25 cellular contexts compared by ENCODE assay signal in genomic region chr14:89576960-89577359, GRCh38.
DNase-seq lines count a peak whose midpoint lies in the region; TF ChIP-seq lines count a peak whose summit lies in the region.
"Had no signal": no experiment of that assay in that cellular context is flagged by ENCODE, and none has a peak within 500 bp of the region (broad histone marks: within the 10 kb centered on the region; RNA-seq: fewer than 3 reads in every experiment).

No MANE protein-coding gene starts in this region.

- no peak overlapping the region for H4K5ac ChIP-seq in H9 (ENCODE audit: insufficient read length, low read depth, low read length)

- H3K36me3 ChIP-seq in iPS-18a (ENCODE audit: control insufficient read depth, low read depth, low read length) = no peaks in the 10 kb centered on the region
- no peaks in the 10 kb centered on the region for H3K36me3 ChIP-seq in parathyroid adenoma (ENCODE audit: control insufficient read depth, insufficient read depth, low read length)
- no peaks in the 10 kb centered on the region for H3K36me3 ChIP-seq in testis (ENCODE audit: low read depth, missing control alignments)
- H3K36me3 ChIP-seq: right atrium auricular region had no signal

- H2AFZ ChIP-seq in H9 (ENCODE audit: low read length) = no peak overlapping the region
- peak overlapping the region; percentile 69 for H2AFZ ChIP-seq in parathyroid adenoma

- no peak overlapping the region for H2BK5ac ChIP-seq in H9 (ENCODE audit: insufficient read length, low read length)

- no peak overlapping the region for H2AK5ac ChIP-seq in H9 (ENCODE audit: insufficient read length, low read length)

- TF ChIP-seq POLR2A in testis (IDR thresholded peaks at IDR 0.05) = no peak

- H4K91ac ChIP-seq in H9 (ENCODE audit: insufficient read length, low read depth, low read length) = no peak overlapping the region

- H3K79me2 ChIP-seq in H9 (ENCODE audit: insufficient read depth, low read length) = peaks cover 10% of the 10 kb centered on the region; the same call in 1 of the 2 replicates
- peaks cover 9% of the 10 kb centered on the region for H3K79me2 ChIP-seq in parathyroid adenoma

- H3K79me1 ChIP-seq in H9 (ENCODE audit: insufficient read depth, low read depth, low read length, poor library complexity, severe bottlenecking) = peaks cover 7% of the 10 kb centered on the region

- H3K4me3 ChIP-seq in coronary artery (peak overlapping the region; percentile 56), iPS-18a (ENCODE audit: low read length) (peak overlapping the region; percentile 43), parathyroid adenoma (ENCODE audit: low read depth, low read length) (peak overlapping the region; percentile 23), testis (no peak overlapping the region)
- H3K4me3 ChIP-seq: BLaER1, heart right ventricle, K562, right atrium auricular region, stomach had no signal

- H3K4me3 Mint-ChIP-seq in H9 = peak overlapping the region; percentile 8 to 63; a peak in 3 of 5 replicates
- H3K4me3 Mint-ChIP-seq: activated B cell treated with CpG ODN at 0.5 μM for 24 hours; activated naive CD8-positive, alpha-beta T cell treated with anti-CD3 and anti-CD28 coated beads, Interleukin-2, amount 50 U/mL, for 24 hours had no signal

- no peaks in the 10 kb centered on the region for H3K27me3 Mint-ChIP-seq in H9 (ENCODE audit: low read depth)
- H3K27me3 Mint-ChIP-seq: activated B cell treated with CpG ODN at 0.5 μM for 24 hours; activated naive CD8-positive, alpha-beta T cell treated with anti-CD3 and anti-CD28 coated beads, Interleukin-2, amount 50 U/mL, for 24 hours; brain had no signal

- TF ChIP-seq CTCF in H9 (conservative IDR thresholded peaks at IDR 0.05) = no peak
- TF ChIP-seq CTCF in coronary artery (IDR thresholded peaks at IDR 0.05) = no peak
- TF ChIP-seq CTCF in parathyroid adenoma (IDR thresholded peaks at IDR 0.05) = no peak
- TF ChIP-seq CTCF in testis (IDR thresholded peaks at IDR 0.05) = no peak

- H3K27ac Mint-ChIP-seq in H9 = peak overlapping the region; percentile 64 to 98 (median 67); a peak in 5 of 7 replicates
- H3K27ac Mint-ChIP-seq: activated B cell treated with CpG ODN at 0.5 μM for 24 hours; activated naive CD8-positive, alpha-beta T cell treated with anti-CD3 and anti-CD28 coated beads, Interleukin-2, amount 50 U/mL, for 24 hours had no signal

- no peaks in the 10 kb centered on the region for H3K9me3 Mint-ChIP-seq in H9
- H3K9me3 Mint-ChIP-seq: activated B cell treated with CpG ODN at 0.5 μM for 24 hours; activated naive CD8-positive, alpha-beta T cell treated with anti-CD3 and anti-CD28 coated beads, Interleukin-2, amount 50 U/mL, for 24 hours had no signal

- H3K23ac ChIP-seq in H9 (ENCODE audit: insufficient read length, low read depth, low read length) = no peak overlapping the region

- WGBS in H9 (ENCODE audit: extremely low coverage, insufficient read length, low lambda C conversion rate) = no CpG with 5 or more reads among the region's 8 CpGs
- WGBS in testis, 2 donors = 75 to 78% methylated on average over 8 of the region's 8 CpGs

- no peak overlapping the region for H3K14ac ChIP-seq in H9 (ENCODE audit: insufficient read depth, low read length)

- intact Hi-C loops in testis (cut with DNase I; ENCODE audit: low total_unique reads) = no loop called here

- no peak overlapping the region for H3K18ac ChIP-seq in H9 (ENCODE audit: insufficient read length, low read depth, low read length)

- DNase-seq in H9 (peak; percentile 46), coronary artery (ENCODE audit: low spot score) (no peak), testis (no peak), germinal center (ENCODE audit: low spot score) (no peak), putamen (ENCODE audit: low spot score) (no peak), HuH-7 (ENCODE audit: low spot score) (no peak)
- DNase-seq: activated B cell treated with CpG ODN at 0.5 μM for 24 hours; activated CD4-positive, alpha-beta T cell treated with anti-CD3 and anti-CD28 coated beads, Interleukin-2, amount 50 U/mL, for 48 hours; activated gamma-delta T cell; activated naive CD8-positive, alpha-beta T cell treated with anti-CD3 and anti-CD28 coated beads, Interleukin-2, amount 50 U/mL, for 24 hours; activated T-cell treated with anti-CD3 and anti-CD28 coated beads for 4 hours; Caco-2; DND-41; heart right ventricle; NCI-H1436; occipital lobe; spleen; stimulated activated CD4-positive, alpha-beta T cell treated with anti-CD3 and anti-CD28 coated beads, Interleukin-4, amount 100 ng/mL, for 4 hours; stomach had no signal

- peaks cover 13 to 23% (median 20%) of the 10 kb centered on the region in 3 experiments for H3K36me3 Mint-ChIP-seq in H9 (ENCODE audit: insufficient read depth in 1 of 3, low read depth in 3 of 3)

- H3K27ac ChIP-seq in H9 (ENCODE audit: insufficient read length, low read depth, low read length) = no peak overlapping the region
- peak overlapping the region; percentile 13 to 44 for H3K27ac ChIP-seq in coronary artery
- H3K27ac ChIP-seq in iPS-18a (ENCODE audit: low read length) = peak overlapping the region; percentile 29
- H3K27ac ChIP-seq in parathyroid adenoma = peak overlapping the region; percentile 86
- no peak overlapping the region for H3K27ac ChIP-seq in testis
- H3K27ac ChIP-seq: BLaER1, right atrium auricular region had no signal

- peak overlapping the region; percentile 38 for H3K4me2 ChIP-seq in H9 (ENCODE audit: insufficient read depth, insufficient read length, low read length)
- H3K4me2 ChIP-seq in parathyroid adenoma (ENCODE audit: low read length) = peak overlapping the region; percentile 34
- H3K4me2 ChIP-seq: BLaER1 had no signal

- no peaks in the 10 kb centered on the region for H3K27me3 ChIP-seq in H9 (ENCODE audit: insufficient read depth, low read length)
- H3K27me3 ChIP-seq in iPS-18a (ENCODE audit: control insufficient read depth, insufficient read depth, low read length) = no peaks in the 10 kb centered on the region
- no peaks in the 10 kb centered on the region for H3K27me3 ChIP-seq in parathyroid adenoma (ENCODE audit: control insufficient read depth, insufficient read depth, low read length)
- H3K27me3 ChIP-seq in testis = no peaks in the 10 kb centered on the region
- H3K27me3 ChIP-seq: BLaER1, heart right ventricle, right atrium auricular region, spleen, stomach had no signal

- no peak overlapping the region for H2BK20ac ChIP-seq in H9 (ENCODE audit: low read depth, low read length, poor library complexity, severe bottlenecking)

- no peak overlapping the region for H2BK12ac ChIP-seq in H9 (ENCODE audit: insufficient read length, low read depth, low read length)

- no peak overlapping the region for H3T11ph ChIP-seq in H9 (ENCODE audit: low read length)

- H2BK15ac ChIP-seq in H9 (ENCODE audit: low read depth, low read length) = no peak overlapping the region

- H4K8ac ChIP-seq in H9 (replicated peaks; ENCODE audit: insufficient read length, low read depth, low read length) = no peak overlapping the region

- H3K4me1 Mint-ChIP-seq in H9 = peaks cover 43 to 46% of the 10 kb centered on the region in 2 experiments

- no peak overlapping the region for H3K56ac ChIP-seq in H9 (ENCODE audit: insufficient read length, low read depth, low read length)

- H3K9ac ChIP-seq in H9 (ENCODE audit: extremely low read depth, insufficient read length, low read length) = no peak overlapping the region
- H3K9ac ChIP-seq in iPS-18a (ENCODE audit: low read length) = peak overlapping the region; percentile 41
- H3K9ac ChIP-seq in parathyroid adenoma = no peak overlapping the region
- H3K9ac ChIP-seq: BLaER1 had no signal

- no peaks in the 10 kb centered on the region for H3K9me3 ChIP-seq in H9 (ENCODE audit: control insufficient read depth, low read depth, low read length)
- H3K9me3 ChIP-seq in iPS-18a (ENCODE audit: control insufficient read depth, low read depth, low read length) = no peaks in the 10 kb centered on the region
- H3K9me3 ChIP-seq in parathyroid adenoma (ENCODE audit: control insufficient read depth, low read length) = no peaks in the 10 kb centered on the region
- H3K9me3 ChIP-seq in testis = no peaks in the 10 kb centered on the region
- H3K9me3 ChIP-seq: Caco-2, heart right ventricle, right atrium auricular region, spleen, stomach had no signal

- H3K4ac ChIP-seq in H9 (ENCODE audit: low read depth, low read length) = no peak overlapping the region

- no peaks in the 10 kb centered on the region for H4K20me1 ChIP-seq in H9 (ENCODE audit: control insufficient read depth, insufficient read depth, insufficient read length)
- H4K20me1 ChIP-seq: BLaER1 had no signal

- H3K23me2 ChIP-seq in H9 (ENCODE audit: insufficient read length, low read depth, low read length, poor library complexity, severe bottlenecking) = no peaks in the 10 kb centered on the region

- H2BK120ac ChIP-seq in H9 (ENCODE audit: low read depth, low read length, poor library complexity, severe bottlenecking) = no peak overlapping the region

- H3K4me1 ChIP-seq in H9 (ENCODE audit: insufficient read depth, low read length) (peaks cover 18% of the 10 kb centered on the region; the same call in 1 of the 2 replicates), iPS-18a (ENCODE audit: control insufficient read depth, low read depth, low read length) (peaks cover 43% of the 10 kb centered on the region), parathyroid adenoma (peaks cover 63% of the 10 kb centered on the region), testis (no peaks in the 10 kb centered on the region)
- H3K4me1 ChIP-seq: Caco-2 had no signal

Comparison
In these comparisons a context has a peak if more than half of its experiments do, and no peak if none do; other contexts are left out.
1. H3K27ac ChIP-seq: peak in coronary artery (2 of 2), iPS-18a (single experiment) and parathyroid adenoma (single experiment); none in H9 (single experiment) and testis (0 of 2).
2. H3K4me3 ChIP-seq: peak in coronary artery (single experiment), iPS-18a (single experiment) and parathyroid adenoma (single experiment); none in testis (0 of 2).